In the genomic region with DNA sequence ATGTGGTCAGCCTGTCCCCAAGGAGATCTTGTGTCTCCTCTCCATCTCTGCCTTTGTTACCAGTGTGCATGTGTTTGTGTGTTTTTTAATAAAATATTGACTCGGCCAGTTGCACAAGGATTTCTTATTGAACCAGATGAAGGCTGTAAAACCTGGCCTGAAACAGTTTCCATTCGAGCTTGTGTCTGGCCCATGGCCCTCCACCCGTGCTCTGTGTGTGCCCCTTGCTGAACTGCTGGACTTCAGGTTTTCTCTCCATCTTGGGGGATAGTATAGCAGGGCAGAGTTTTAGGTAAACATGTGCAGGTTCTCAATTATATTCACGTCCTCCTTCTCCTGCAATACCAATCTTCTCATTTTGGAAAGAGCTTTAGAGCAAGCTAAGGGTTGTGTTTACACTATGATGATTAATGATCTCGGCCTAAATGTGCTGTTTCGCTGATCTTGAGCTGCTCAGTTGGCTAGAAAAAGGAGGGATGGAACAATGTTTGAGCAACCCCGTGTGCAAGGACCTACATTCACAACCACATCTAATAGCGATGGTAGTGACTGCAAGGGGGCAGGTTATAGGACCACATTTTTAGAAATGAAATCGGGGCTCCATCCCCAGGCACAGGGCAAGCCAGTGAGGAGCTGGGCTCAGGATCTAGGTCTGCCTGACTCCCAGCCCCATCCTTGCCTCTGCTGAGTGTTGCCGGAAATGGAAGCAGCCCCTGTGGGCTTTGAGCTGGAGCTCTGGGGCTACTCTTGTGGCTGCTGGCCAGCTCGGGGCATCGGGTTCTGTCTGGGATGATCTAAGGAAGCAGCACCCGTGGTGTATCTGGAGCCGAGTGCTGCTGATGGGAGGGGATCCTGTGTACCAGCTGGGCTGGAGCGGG, we compare ENCODE assay signal across 12 cellular contexts. TPM values are rescaled to one million over a fixed set of nuclear protein-coding genes. Genes with fewer than 3 reads are reported as not detected.
DNase-seq lines count a peak whose midpoint lies in the region; ATAC-seq lines count a peak whose summit lies in the region.
"Had no signal": no experiment of that assay in that cellular context is flagged by ENCODE, and none has a peak within 500 bp of the region (broad histone marks: within the 10 kb centered on the region; RNA-seq: fewer than 3 reads in every experiment).

No MANE protein-coding gene starts in this region.

- H3K4me1 Mint-ChIP-seq in stimulated activated naive CD8-positive, alpha-beta T cell treated with anti-CD3 and anti-CD28 coated beads, Interleukin-15, Interleukin-2, amounts not matched to agents 100 ng/mL and 50 ng/mL, for 24 hours (ENCODE audit: low read depth) = peaks cover 38% of the 10 kb centered on the region
- peaks cover 47% of the 10 kb centered on the region for H3K4me1 Mint-ChIP-seq in activated T-cell treated with anti-CD3 and anti-CD28 coated beads, Interleukin-2, amount 50 U/mL, for 72 hours (ENCODE audit: low read depth)

- no peaks in the 10 kb centered on the region for H3K36me3 ChIP-seq in stomach smooth muscle (ENCODE audit: control insufficient read depth in 2 of 2, insufficient read depth in 2 of 2, low read length in 2 of 2)

- peaks cover 11% of the 10 kb centered on the region for H3K4me1 ChIP-seq in stomach smooth muscle (ENCODE audit: control insufficient read depth, insufficient read depth, low read length)
- H3K4me1 ChIP-seq: foreskin keratinocyte had no signal

- no peaks in the 10 kb centered on the region for H3K9me3 ChIP-seq in stomach smooth muscle (ENCODE audit: control insufficient read depth in 2 of 2, low read length in 2 of 2)
- H3K9me3 ChIP-seq: suprapubic skin had no signal

- no peak overlapping the region for H3K4me3 Mint-ChIP-seq in stimulated activated naive CD8-positive, alpha-beta T cell treated with anti-CD3 and anti-CD28 coated beads, Interleukin-15, Interleukin-2, amounts not matched to agents 100 ng/mL and 50 ng/mL, for 24 hours
- H3K4me3 Mint-ChIP-seq in activated T-cell treated with anti-CD3 and anti-CD28 coated beads, Interleukin-2, amount 50 U/mL, for 72 hours = peak overlapping the region in 1 of 2 donors; percentile 50

- no peak overlapping the region for H3K9ac ChIP-seq in stomach smooth muscle (ENCODE audit: low read length in 2 of 2)

- no peak for ATAC-seq in stimulated activated naive CD8-positive, alpha-beta T cell treated with anti-CD3 and anti-CD28 coated beads, Interleukin-15, Interleukin-2, amounts not matched to agents 100 U/mL and 50 U/mL, for 24 hours
- no peak for ATAC-seq in activated T-cell treated with anti-CD3 and anti-CD28 coated beads, Interleukin-2, amount 50 U/mL, for 72 hours (replicated peaks in 1 of 2)
- ATAC-seq in HG02938 (IDR thresholded peaks at IDR 0.05; ENCODE audit: unreplicated experiment) (no peak), GM19395 (IDR thresholded peaks at IDR 0.05; ENCODE audit: unreplicated experiment) (no peak)
- ATAC-seq: foreskin keratinocyte had no signal

- no peaks in the 10 kb centered on the region for H3K27me3 Mint-ChIP-seq in stimulated activated naive CD8-positive, alpha-beta T cell treated with anti-CD3 and anti-CD28 coated beads, Interleukin-15, Interleukin-2, amounts not matched to agents 100 ng/mL and 50 ng/mL, for 24 hours
- H3K27me3 Mint-ChIP-seq in activated T-cell treated with anti-CD3 and anti-CD28 coated beads, Interleukin-2, amount 50 U/mL, for 72 hours (ENCODE audit: low read depth) = no peaks in the 10 kb centered on the region

- peaks cover 39% of the 10 kb centered on the region for H3K36me3 Mint-ChIP-seq in stimulated activated naive CD8-positive, alpha-beta T cell treated with anti-CD3 and anti-CD28 coated beads, Interleukin-15, Interleukin-2, amounts not matched to agents 100 ng/mL and 50 ng/mL, for 24 hours (ENCODE audit: low read depth)
- peaks cover 6 to 15% of the 10 kb centered on the region in 2 donors for H3K36me3 Mint-ChIP-seq in activated T-cell treated with anti-CD3 and anti-CD28 coated beads, Interleukin-2, amount 50 U/mL, for 72 hours (ENCODE audit: insufficient read depth in 2 of 2)

- DNase-seq in stimulated activated naive CD8-positive, alpha-beta T cell treated with anti-CD3 and anti-CD28 coated beads, Interleukin-15, Interleukin-2, amounts not matched to agents 100 U/mL and 50 U/mL, for 24 hours = no peak
- DNase-seq in activated T-cell treated with anti-CD3 and anti-CD28 coated beads, Interleukin-2, amount 50 U/mL, for 72 hours = no peak
- DNase-seq in islet precursor cell = peak; percentile 46
- no peak for DNase-seq in NCI-H526 (lab: John Stamatoyannopoulos, UW)
- DNase-seq: aorta, foreskin keratinocyte, GOT3 had no signal

- H3K27me3 ChIP-seq in stomach smooth muscle (ENCODE audit: control insufficient read depth in 1 of 2, insufficient read depth in 2 of 2, low read length in 2 of 2) = peaks cover 7 to 10% of the 10 kb centered on the region in 2 donors
- H3K27me3 ChIP-seq: foreskin keratinocyte, suprapubic skin had no signal

- no peak overlapping the region for H3K27ac ChIP-seq in stomach smooth muscle (ENCODE audit: low read length)
- H3K27ac ChIP-seq: foreskin keratinocyte, suprapubic skin had no signal

- peak overlapping the region; percentile 6 to 40 for H3K4me3 ChIP-seq in stomach smooth muscle (ENCODE audit: low read length in 2 of 2)
- H3K4me3 ChIP-seq: suprapubic skin had no signal

- peak overlapping the region; percentile 57 for H3K27ac Mint-ChIP-seq in stimulated activated naive CD8-positive, alpha-beta T cell treated with anti-CD3 and anti-CD28 coated beads, Interleukin-15, Interleukin-2, amounts not matched to agents 100 ng/mL and 50 ng/mL, for 24 hours
- H3K27ac Mint-ChIP-seq in activated T-cell treated with anti-CD3 and anti-CD28 coated beads, Interleukin-2, amount 50 U/mL, for 72 hours = peak overlapping the region; percentile 12

- no peaks in the 10 kb centered on the region for H3K9me3 Mint-ChIP-seq in stimulated activated naive CD8-positive, alpha-beta T cell treated with anti-CD3 and anti-CD28 coated beads, Interleukin-15, Interleukin-2, amounts not matched to agents 100 ng/mL and 50 ng/mL, for 24 hours
- H3K9me3 Mint-ChIP-seq in activated T-cell treated with anti-CD3 and anti-CD28 coated beads, Interleukin-2, amount 50 U/mL, for 72 hours = no peaks in the 10 kb centered on the region

RNA-seq across cellular contexts. Expression of a gene that starts 47.7 kb away (rescaled TPM):
- 10 to 100 TPM; 56.6 to 69.6 TPM for total RNA-seq in activated T-cell treated with anti-CD3 and anti-CD28 coated beads, Interleukin-2, amount 50 U/mL, for 72 hours
